16 cellular contexts compared by ENCODE assay signal in genomic region chr12:68245071-68246021, GRCh38. TPM values are rescaled to one million over a fixed set of nuclear protein-coding genes. Genes with fewer than 3 reads are reported as not detected.
DNase-seq lines count a peak whose midpoint lies in the region; ATAC-seq, FAIRE-seq and TF ChIP-seq lines count a peak whose summit lies in the region.
"Had no signal": no experiment of that assay in that cellular context is flagged by ENCODE, and none has a peak within 500 bp of the region (broad histone marks: within the 10 kb centered on the region; RNA-seq: fewer than 3 reads in every experiment).

No MANE protein-coding gene starts in this region.

- TF ChIP-seq EP300 in H1 (IDR thresholded peaks at IDR 0.05; ENCODE audit: borderline replicate concordance in 1 of 2, low read depth in 2 of 2, low read length in 2 of 2) (no peak), suprapubic skin (IDR thresholded peaks at IDR 0.05) (no peak)

- H3K18ac ChIP-seq in H1 (ENCODE audit: extremely low read depth, low read length), result no peak overlapping the region

- no peaks in the 10 kb centered on the region for H3K79me1 ChIP-seq in H1 (ENCODE audit: low read depth, low read length)

- 79% methylated on average over 7 of the region's 7 CpGs; no CpG with 5 or more reads in 1 of the 2 experiments for WGBS in H1 (ENCODE audit: extremely low coverage in 1 of 2, insufficient coverage in 1 of 2, insufficient read length in 1 of 2, insufficient replicate concordance in 2 of 2, low coverage in 1 of 2, low lambda C conversion rate in 2 of 2, missing lambda C conversion rate in 1 of 2), 2 experiments
- 54 to 55% methylated on average over 4 to 5 of the region's 7 CpGs for WGBS in mesodermal cell (ENCODE audit: insufficient coverage in 2 of 2), 2 experiments
- WGBS in suprapubic skin, result 50% methylated on average over 6 of the region's 7 CpGs

- H3K23me2 ChIP-seq in H1 (ENCODE audit: low read depth, low read length), result no peaks in the 10 kb centered on the region

- no peak overlapping the region for H2BK15ac ChIP-seq in H1 (ENCODE audit: low read length)

- H3K4me1 Mint-ChIP-seq in WTC11, result no peaks in the 10 kb centered on the region

- peaks cover 3% of the 10 kb centered on the region; the same call in 1 of the 2 replicates for H3K27me3 Mint-ChIP-seq in WTC11 (ENCODE audit: low read depth)
- H3K27me3 Mint-ChIP-seq: activated naive CD8-positive, alpha-beta T cell had no signal

- no peak overlapping the region for H4K8ac ChIP-seq in H1 (ENCODE audit: extremely low read depth, insufficient read depth, low read length)

- 0 out of 2 replicates have a peak overlapping the region, but pooled peaks have one; percentile 88 for H2AFZ ChIP-seq in H1 (ENCODE audit: low read length)

- TF ChIP-seq POLR2A in H1 (IDR thresholded peaks at IDR 0.05; ENCODE audit: control extremely low read depth in 1 of 2, low read depth in 2 of 2, low read length in 2 of 2), result no peak
- TF ChIP-seq POLR2A in suprapubic skin (IDR thresholded peaks at IDR 0.05), result no peak

- peak overlapping the region; percentile 70 for H3K27ac ChIP-seq in SJCRH30
- H3K27ac ChIP-seq in H1 (ENCODE audit: low read depth, low read length), result no peak overlapping the region
- H3K27ac ChIP-seq in mesodermal cell (ENCODE audit: low read depth, low read length, severe bottlenecking), result peak overlapping the region; percentile 71
- H3K27ac ChIP-seq in suprapubic skin, result no peak overlapping the region
- H3K27ac ChIP-seq: KMS-11 had no signal

- no peak overlapping the region for H2BK120ac ChIP-seq in H1 (replicated peaks; ENCODE audit: low read depth, low read length)

- POLR2A ChIA-PET in H1 (lab: Charles Lee; ENCODE audit: partially characterized antibody) (no interaction called here), WTC11 (lab: Charles Lee) (no interaction called here)

- H4K5ac ChIP-seq in H1 (ENCODE audit: insufficient read length, low read depth, low read length), result no peak overlapping the region

- no peak overlapping the region for H2BK12ac ChIP-seq in H1 (ENCODE audit: low read depth, low read length)

- peak overlapping the region; percentile 45 for H3K4me3 ChIP-seq in SJCRH30
- no peak overlapping the region for H3K4me3 ChIP-seq in H1 (ENCODE audit: extremely low read depth in 1 of 4, insufficient read depth in 2 of 4, low read depth in 3 of 4, low read length in 4 of 4)
- no peak overlapping the region for H3K4me3 ChIP-seq in mesodermal cell (ENCODE audit: extremely low read depth, insufficient read depth, low read length, poor library complexity, severe bottlenecking)
- peak overlapping the region; percentile 9 for H3K4me3 ChIP-seq in suprapubic skin

- no peaks in the 10 kb centered on the region for H3K79me2 ChIP-seq in H1 (ENCODE audit: control insufficient read depth in 1 of 2, insufficient read depth in 2 of 2, low read length in 2 of 2)

- no peak for FAIRE-seq in H1 (lab: Jason Lieb, UNC)
- FAIRE-seq: endometrium had no signal

- no peak overlapping the region for H2BK20ac ChIP-seq in H1 (ENCODE audit: low read length)

- ATAC-seq in WTC11, result no peak
- ATAC-seq in HG02642 (IDR thresholded peaks at IDR 0.05; ENCODE audit: poor library complexity, unreplicated experiment), result no peak
- ATAC-seq in HG02678 (IDR thresholded peaks at IDR 0.05; ENCODE audit: unreplicated experiment), result no peak
- ATAC-seq: PC-3 had no signal

- H3K56ac ChIP-seq in H1 (replicated peaks; ENCODE audit: insufficient read length, low read depth, low read length), result no peak overlapping the region

- no peak overlapping the region for H3K27ac Mint-ChIP-seq in WTC11
- H3K27ac Mint-ChIP-seq: activated naive CD8-positive, alpha-beta T cell had no signal

- H3K9me3 ChIP-seq in SJCRH30 (replicated peaks) (no peaks in the 10 kb centered on the region; the same call in 1 of the 2 replicates), H1 (ENCODE audit: insufficient read depth in 2 of 2, low read depth in 1 of 2, low read length in 1 of 2) (peaks cover 0 to 11% of the 10 kb centered on the region in 2 experiments; a peak in 2 of 4 replicates), mesodermal cell (ENCODE audit: control insufficient read depth, low read length) (peaks cover 12% of the 10 kb centered on the region), suprapubic skin (no peaks in the 10 kb centered on the region)

- TF ChIP-seq CTCF in H1 (IDR thresholded peaks at IDR 0.05; ENCODE audit: control extremely low read depth in 1 of 3, insufficient read depth in 1 of 3, low read depth in 1 of 3, low read length in 3 of 3) (no peak), suprapubic skin (IDR thresholded peaks at IDR 0.05) (no peak), WTC11 (IDR thresholded peaks at IDR 0.05) (no peak)

- CTCF ChIA-PET in H1 (lab: Charles Lee; ENCODE audit: partially characterized antibody) (interaction anchor here (0.7 to 1.6 kb wide), 6 partner anchors 19 to 141 kb away, joined by 3 to 5 read pairs (median 3); partner anchors contain the start of gene IL26), WTC11 (lab: Charles Lee) (no interaction called here)

- H2BK5ac ChIP-seq in H1 (ENCODE audit: low read depth, low read length), result no peak overlapping the region

- H3K4me3 Mint-ChIP-seq in WTC11, result no peak overlapping the region
- H3K4me3 Mint-ChIP-seq: activated naive CD8-positive, alpha-beta T cell had no signal

- H3K27me3 ChIP-seq in SJCRH30 (no peaks in the 10 kb centered on the region), H1 (replicated peaks in 1 of 4; ENCODE audit: control insufficient read depth in 3 of 4, extremely low read depth in 1 of 4, insufficient read depth in 3 of 4, low read length in 3 of 4) (no peaks in the 10 kb centered on the region), suprapubic skin (no peaks in the 10 kb centered on the region)

- TF ChIP-seq RAD21 in H1 (IDR thresholded peaks at IDR 0.05 in 1 of 2, conservative IDR thresholded peaks at IDR 0.05 in 1 of 2; ENCODE audit: low read depth in 2 of 2, low read length in 2 of 2), result no peak

- H3K4ac ChIP-seq in H1 (replicated peaks; ENCODE audit: insufficient read length, low read depth, low read length), result no peak overlapping the region

- H3K14ac ChIP-seq in H1 (ENCODE audit: insufficient read length), result no peak overlapping the region

- H3K4me1 ChIP-seq in SJCRH30 (peaks cover 17% of the 10 kb centered on the region), H1 (replicated peaks in 1 of 4; ENCODE audit: control insufficient read depth in 3 of 4, insufficient read depth in 4 of 4, low read length in 3 of 4) (0 out of 7 replicates have a peak, but pooled peaks cover 0 to 2% (median 0%) of the 10 kb centered on the region in 4 experiments), mesodermal cell (ENCODE audit: control insufficient read depth, insufficient read depth, low read length, poor library complexity, severe bottlenecking) (peaks cover 4% of the 10 kb centered on the region), suprapubic skin (peaks cover under 1% of the 10 kb centered on the region)

- H4K20me1 ChIP-seq in H1 (replicated peaks in 1 of 2; ENCODE audit: control insufficient read depth in 1 of 2, insufficient read depth in 2 of 2, low read length in 2 of 2), result no peaks in the 10 kb centered on the region

- H3K36me3 Mint-ChIP-seq in WTC11, result peaks cover 12% of the 10 kb centered on the region
- H3K36me3 Mint-ChIP-seq: activated naive CD8-positive, alpha-beta T cell had no signal

- H3K36me3 ChIP-seq in SJCRH30 (no peaks in the 10 kb centered on the region), H1 (ENCODE audit: control insufficient read depth in 2 of 4, insufficient read depth in 4 of 4, low read length in 3 of 4) (no peaks in the 10 kb centered on the region), mesodermal cell (ENCODE audit: control insufficient read depth, insufficient read depth, low read length) (no peaks in the 10 kb centered on the region), suprapubic skin (no peaks in the 10 kb centered on the region)

- H3K9me3 Mint-ChIP-seq in WTC11, result peaks cover 18% of the 10 kb centered on the region

- H3K4me2 ChIP-seq in H1 (ENCODE audit: insufficient read depth in 1 of 2, low read depth in 2 of 2, low read length in 2 of 2), result no peak overlapping the region
- H3K4me2 ChIP-seq: KMS-11 had no signal

- no peak overlapping the region for H3K9ac ChIP-seq in H1 (replicated peaks in 1 of 4; ENCODE audit: extremely low read depth in 1 of 4, low read depth in 3 of 4, low read length in 3 of 4)
- H3K9ac ChIP-seq: KMS-11 had no signal

- DNase-seq in SJCRH30 (peak; percentile 33 to 59), H1 (ENCODE audit: low read depth in 1 of 2, low spot score in 2 of 2) (no peak), suprapubic skin (ENCODE audit: low spot score in 2 of 2) (no peak), WTC11 (ENCODE audit: low spot score) (no peak)
- no peak for DNase-seq in activated CD4-positive, alpha-beta T cell treated with anti-CD3 and anti-CD28 coated beads, Interleukin-2, amount 50 U/mL, for 48 hours
- DNase-seq: HCEC 1CT, NCI-H1930, PC-3, T1000 had no signal

- no peak overlapping the region for H2AK5ac ChIP-seq in H1 (ENCODE audit: low read depth, low read length)

- H3K23ac ChIP-seq in H1 (ENCODE audit: insufficient read length), result no peak overlapping the region

- no peak overlapping the region for H4K91ac ChIP-seq in H1 (replicated peaks; ENCODE audit: insufficient read length, low read length)

RNA-seq across cellular contexts. Expression of gene IL22, which starts 8.1 kb away (rescaled TPM):
- not detected in 2 replicates for total RNA-seq in SJCRH30 (2014; rRNA removed; shearing (Covaris generic))
- total RNA-seq in H1 (2021; fragmentation: NEBNext Ultra II Directional; extraction: Animal tissue kit (Norgen Biotek cat#: 25700)), result not detected in 2 replicates
- polyA plus RNA-seq in H1 (2011; rRNA removed), result not detected in 2 replicates
- not detected for polyA plus RNA-seq in H1 (2011; cell fraction: cytosol; rRNA removed)
- not detected for polyA plus RNA-seq in H1 (2011; cell fraction: nucleus; rRNA removed)
- polyA plus RNA-seq in H1 (2012, experiment 1 of 2), result not detected in 4 replicates
- not detected for polyA plus RNA-seq in H1 (2012, experiment 2 of 2)
- not detected for polyA plus RNA-seq in H1 (2013, experiment 1 of 2)
- not detected for polyA plus RNA-seq in H1 (2013, experiment 2 of 2)
- polyA minus RNA-seq in H1 (2011; rRNA and poly(A)+ RNA removed), result not detected in 2 replicates
- not detected for polyA minus RNA-seq in H1 (2011; cell fraction: cytosol; rRNA and poly(A)+ RNA removed)
- polyA minus RNA-seq in H1 (2011; cell fraction: nucleus; rRNA and poly(A)+ RNA removed), result not detected
- polyA plus RNA-seq in mesodermal cell (2013, experiment 1 of 2), result not detected
- not detected for polyA plus RNA-seq in mesodermal cell (2013, experiment 2 of 2)
- total RNA-seq in suprapubic skin (not detected), WTC11 (2021) (not detected in 3 replicates)
- total RNA-seq: myocyte, PC-3 had no signal

RNA-seq across cellular contexts. Expression of gene IL26, which starts 19.7 kb away (rescaled TPM):
- not detected in 2 replicates for total RNA-seq in SJCRH30 (2014; rRNA removed; shearing (Covaris generic))
- not detected in 2 replicates for total RNA-seq in H1 (2021; fragmentation: NEBNext Ultra II Directional; extraction: Animal tissue kit (Norgen Biotek cat#: 25700))
- polyA plus RNA-seq in H1 (2011; rRNA removed), result not detected in 2 replicates
- polyA plus RNA-seq in H1 (2011; cell fraction: cytosol; rRNA removed), result not detected
- not detected for polyA plus RNA-seq in H1 (2011; cell fraction: nucleus; rRNA removed)
- not detected in 4 replicates for polyA plus RNA-seq in H1 (2012, experiment 1 of 2)
- polyA plus RNA-seq in H1 (2012, experiment 2 of 2), result not detected
- polyA plus RNA-seq in H1 (2013, experiment 1 of 2), result not detected
- polyA plus RNA-seq in H1 (2013, experiment 2 of 2), result not detected
- not detected in 2 replicates for polyA minus RNA-seq in H1 (2011; rRNA and poly(A)+ RNA removed)
- polyA minus RNA-seq in H1 (2011; cell fraction: cytosol; rRNA and poly(A)+ RNA removed), result not detected
- not detected for polyA minus RNA-seq in H1 (2011; cell fraction: nucleus; rRNA and poly(A)+ RNA removed)
- polyA plus RNA-seq in mesodermal cell (2013, experiment 1 of 2), result not detected
- polyA plus RNA-seq in mesodermal cell (2013, experiment 2 of 2), result not detected
- total RNA-seq in suprapubic skin (not detected), WTC11 (2021) (not detected in 3 replicates)
- total RNA-seq: myocyte, PC-3 had no signal

Comparison
In these comparisons a context has a peak if more than half of its experiments do, and no peak if none do; other contexts are left out.
1. DNase-seq: peak in SJCRH30 (2 of 2); none in H1 (0 of 2), suprapubic skin (0 of 2), activated CD4-positive, alpha-beta T cell treated with anti-CD3 and anti-CD28 coated beads, Interleukin-2, amount 50 U/mL, for 48 hours (0 of 2) and WTC11 (single experiment).
2. H3K27ac ChIP-seq: peak in SJCRH30 (single experiment) and mesodermal cell (single experiment); none in H1 (single experiment) and suprapubic skin (single experiment).
3. H3K4me3 ChIP-seq: peak in SJCRH30 (single experiment) and suprapubic skin (single experiment); none in H1 (0 of 4) and mesodermal cell (single experiment).